ENCODE assay signal across 26 cellular contexts in genomic region chr14:80768646-80769045, GRCh38.
"Had no signal": no experiment of that assay in that cellular context is flagged by ENCODE, and none has a peak within 500 bp of the region (broad histone marks: within the 10 kb centered on the region; RNA-seq: fewer than 3 reads in every experiment).

No MANE protein-coding gene starts in this region.

- FAIRE-seq: urothelium cell line had no signal

- H2AFZ ChIP-seq: neural progenitor cell, parathyroid adenoma had no signal

- H3K9ac ChIP-seq: neural progenitor cell, parathyroid adenoma had no signal

- H3K4me1 ChIP-seq: esophagus muscularis mucosa, gastrocnemius medialis, left lung, neural progenitor cell, prostate gland, right atrium auricular region, sigmoid colon, tibial nerve, upper lobe of left lung had no signal

- H3K4me3 ChIP-seq: coronary artery, esophagus muscularis mucosa, gastrocnemius medialis, left lung, neural progenitor cell, prostate gland, right atrium auricular region, sigmoid colon, thoracic aorta, tibial nerve, upper lobe of left lung had no signal

- H3K4me3 Mint-ChIP-seq: central memory CD8-positive, alpha-beta T cell; effector memory CD8-positive, alpha-beta T cell; naive thymus-derived CD4-positive, alpha-beta T cell; nephron; neural progenitor cell; stimulated activated memory B cell treated with anti-CD40 and anti-IgM and Interleukin-4, amounts not matched to agents 10 μg/mL and 1 μg/mL and 100 μg/mL, for 72 hours; stimulated activated naive CD8-positive, alpha-beta T cell treated with anti-CD3 and anti-CD28 coated beads, Interleukin-15, Interleukin-2, amounts not matched to agents 100 ng/mL and 50 ng/mL, for 24 hours had no signal

- H3K27me3 ChIP-seq: esophagus muscularis mucosa, gastrocnemius medialis, left lung, neural progenitor cell, right atrium auricular region, sigmoid colon, tibial nerve, upper lobe of left lung had no signal

- H3K27ac Mint-ChIP-seq: effector memory CD8-positive, alpha-beta T cell; naive thymus-derived CD4-positive, alpha-beta T cell; nephron; neural progenitor cell; stimulated activated memory B cell treated with anti-CD40 and anti-IgM and Interleukin-4, amounts not matched to agents 10 μg/mL and 1 μg/mL and 100 μg/mL, for 72 hours; stimulated activated naive CD8-positive, alpha-beta T cell treated with anti-CD3 and anti-CD28 coated beads, Interleukin-15, Interleukin-2, amounts not matched to agents 100 ng/mL and 50 ng/mL, for 24 hours had no signal

- H3K79me2 ChIP-seq: parathyroid adenoma had no signal

- H3K9me3 Mint-ChIP-seq: central memory CD8-positive, alpha-beta T cell; effector memory CD8-positive, alpha-beta T cell; naive thymus-derived CD4-positive, alpha-beta T cell; nephron; neural progenitor cell; stimulated activated naive CD8-positive, alpha-beta T cell treated with anti-CD3 and anti-CD28 coated beads, Interleukin-15, Interleukin-2, amounts not matched to agents 100 ng/mL and 50 ng/mL, for 24 hours had no signal

- H3K9me3 ChIP-seq: gastrocnemius medialis, left lung, prostate gland, right atrium auricular region, sigmoid colon, thoracic aorta, upper lobe of left lung had no signal

- H3K4me2 ChIP-seq: neural progenitor cell had no signal

- H3K4me1 Mint-ChIP-seq: central memory CD8-positive, alpha-beta T cell; naive thymus-derived CD4-positive, alpha-beta T cell; nephron; neural progenitor cell; stimulated activated memory B cell treated with anti-CD40 and anti-IgM and Interleukin-4, amounts not matched to agents 10 μg/mL and 1 μg/mL and 100 μg/mL, for 72 hours had no signal

- H3K36me3 ChIP-seq: gastrocnemius medialis, left lung, neural progenitor cell, prostate gland, right atrium auricular region, sigmoid colon, thoracic aorta, upper lobe of left lung had no signal

- H3K27ac ChIP-seq: coronary artery, epithelial cell of prostate, esophagus muscularis mucosa, gastrocnemius medialis, left lung, neural progenitor cell, parathyroid adenoma, prostate gland, right atrium auricular region, sigmoid colon, thoracic aorta, tibial nerve, upper lobe of left lung had no signal

- H3K36me3 Mint-ChIP-seq: neural progenitor cell had no signal

- H3K27me3 Mint-ChIP-seq: central memory CD8-positive, alpha-beta T cell; effector memory CD8-positive, alpha-beta T cell; naive thymus-derived CD4-positive, alpha-beta T cell; stimulated activated memory B cell treated with anti-CD40 and anti-IgM and Interleukin-4, amounts not matched to agents 10 μg/mL and 1 μg/mL and 100 μg/mL, for 72 hours; stimulated activated naive CD8-positive, alpha-beta T cell treated with anti-CD3 and anti-CD28 coated beads, Interleukin-15, Interleukin-2, amounts not matched to agents 100 ng/mL and 50 ng/mL, for 24 hours had no signal

- DNase-seq: dermis blood vessel endothelial cell; effector memory CD8-positive, alpha-beta T cell; gastrocnemius medialis; head of caudate nucleus; left cardiac atrium; left lung; mesendoderm; midbrain; naive thymus-derived CD4-positive, alpha-beta T cell; sigmoid colon; stimulated activated CD4-positive, alpha-beta T cell treated with anti-CD3 and anti-CD28 coated beads, Interleukin-4, amount 100 ng/mL, for 4 hours had no signal
